Comparison of ENCODE assay signal across 8 cellular contexts in genomic region chr3:23762214-23763039, GRCh38. TPM values are rescaled to one million over a fixed set of nuclear protein-coding genes. Genes with fewer than 3 reads are reported as not detected.
DNase-seq lines count a peak whose midpoint lies in the region; ATAC-seq and TF ChIP-seq lines count a peak whose summit lies in the region.

No MANE protein-coding gene starts in this region.

- H3K79me2 ChIP-seq in smooth muscle cell (ENCODE audit: low read depth): no peaks in the 10 kb centered on the region

- H3K4me3 ChIP-seq in adipocyte (ENCODE audit: low read length): peak overlapping the region; percentile 80
- no peak overlapping the region for H3K4me3 ChIP-seq in smooth muscle cell

- WGBS in smooth muscle cell (ENCODE audit: low lambda C conversion rate): 78% methylated on average over 11 of the region's 11 CpGs

- H3K4me1 ChIP-seq in adipocyte (ENCODE audit: control insufficient read depth, insufficient read depth, low read length): peaks cover 8% of the 10 kb centered on the region
- H3K4me1 ChIP-seq in smooth muscle cell (ENCODE audit: low read depth): peaks cover 13% of the 10 kb centered on the region

- peak overlapping the region; percentile 4 for H3K27ac Mint-ChIP-seq in activated T-cell treated with anti-CD3 and anti-CD28 coated beads, Interleukin-2, amount 50 U/mL, for 24 hours

- peak overlapping the region; percentile 86 for H2AFZ ChIP-seq in smooth muscle cell (ENCODE audit: low read depth)

- H3K27me3 Mint-ChIP-seq in activated T-cell treated with anti-CD3 and anti-CD28 coated beads, Interleukin-2, amount 50 U/mL, for 24 hours: no peaks in the 10 kb centered on the region

- H4K20me1 ChIP-seq in smooth muscle cell (ENCODE audit: low read depth): no peaks in the 10 kb centered on the region

- DNase-seq in activated T-cell treated with anti-CD3 and anti-CD28 coated beads, Interleukin-2, amount 50 U/mL, for 24 hours: no peak
- no peak for DNase-seq in activated T-cell treated with anti-CD3 and anti-CD28 coated beads, Interleukin-2, amount 50 U/mL, for 1 hour
- DNase-seq in adipocyte (ENCODE audit: low read depth) (peak; percentile 62), smooth muscle cell (lab: John Stamatoyannopoulos, UW; ENCODE audit: unreplicated experiment) (no peak), nucleus accumbens (lab: John Stamatoyannopoulos, UW) (no peak), kidney glomerular epithelial cell (lab: John Stamatoyannopoulos, UW) (no peak), amygdala (lab: John Stamatoyannopoulos, UW) (no peak)

- H3F3A ChIP-seq in smooth muscle cell (ENCODE audit: low read depth): no peaks in the 10 kb centered on the region

- H3K9me3 Mint-ChIP-seq in activated T-cell treated with anti-CD3 and anti-CD28 coated beads, Interleukin-2, amount 50 U/mL, for 24 hours: no peaks in the 10 kb centered on the region

- H3K27ac ChIP-seq in smooth muscle cell (ENCODE audit: low read depth): peak overlapping the region; percentile 46

- peak overlapping the region; percentile 79 for H3K9ac ChIP-seq in adipocyte (ENCODE audit: low read length)
- peak overlapping the region; percentile 15 for H3K9ac ChIP-seq in smooth muscle cell (ENCODE audit: low read depth)

- no peaks in the 10 kb centered on the region for H3K36me3 ChIP-seq in adipocyte (ENCODE audit: control insufficient read depth, insufficient read depth, low read length, severe bottlenecking)
- H3K36me3 ChIP-seq in smooth muscle cell (ENCODE audit: low read depth): no peaks in the 10 kb centered on the region

- H3K4me1 Mint-ChIP-seq in activated T-cell treated with anti-CD3 and anti-CD28 coated beads, Interleukin-2, amount 50 U/mL, for 24 hours (ENCODE audit: low read depth): peaks cover 34% of the 10 kb centered on the region

- peak; percentile 93 for ATAC-seq in HG02938 (IDR thresholded peaks at IDR 0.05; ENCODE audit: unreplicated experiment)

- H3K9me3 ChIP-seq in adipocyte (ENCODE audit: control insufficient read depth, low read length) (no peaks in the 10 kb centered on the region), smooth muscle cell (replicated peaks; ENCODE audit: low read depth) (no peaks in the 10 kb centered on the region)

- H3K4me3 Mint-ChIP-seq in activated T-cell treated with anti-CD3 and anti-CD28 coated beads, Interleukin-2, amount 50 U/mL, for 24 hours: peak overlapping the region; percentile 24

- no peaks in the 10 kb centered on the region for H3K36me3 Mint-ChIP-seq in activated T-cell treated with anti-CD3 and anti-CD28 coated beads, Interleukin-2, amount 50 U/mL, for 24 hours (ENCODE audit: low read depth)

- H3K27me3 ChIP-seq in adipocyte (replicated peaks; ENCODE audit: control insufficient read depth, insufficient read depth, low read length): no peaks in the 10 kb centered on the region
- no peaks in the 10 kb centered on the region for H3K27me3 ChIP-seq in smooth muscle cell (ENCODE audit: low read depth)

- H3K4me2 ChIP-seq in smooth muscle cell: peak overlapping the region; percentile 78

- TF ChIP-seq CTCF in smooth muscle cell (IDR thresholded peaks at IDR 0.05; ENCODE audit: borderline replicate concordance, insufficient read depth, poor library complexity, severe bottlenecking): no peak

RNA-seq across cellular contexts. Expression of gene UBE2E1, which starts 43.3 kb away (rescaled TPM):
- total RNA-seq in smooth muscle cell: 128 and 142 TPM in 2 replicates
- 13.3 and 17.9 TPM in 2 replicates for polyA plus RNA-seq in smooth muscle cell
